8 cellular contexts compared by ENCODE assay signal in genomic region chr12:48681416-48681737, GRCh38. TPM values are rescaled to one million over a fixed set of nuclear protein-coding genes. Genes with fewer than 3 reads are reported as not detected.
DNase-seq lines count a peak whose midpoint lies in the region; ATAC-seq, FAIRE-seq and TF ChIP-seq lines count a peak whose summit lies in the region.

No MANE protein-coding gene starts in this region.

- H3K79me2 ChIP-seq in GM12878 (ENCODE audit: control insufficient read depth, insufficient read depth, low read length) (peaks cover 54% of the 10 kb centered on the region), keratinocyte (ENCODE audit: control insufficient read depth, insufficient read depth, low read length) (peaks cover 54% of the 10 kb centered on the region)

- peak overlapping the region; percentile 98 for H3K4me3 ChIP-seq in Jurkat, Clone E6-1 (ENCODE audit: low read length)
- H3K4me3 ChIP-seq in GM12878 (peak overlapping the region; percentile 90), keratinocyte (ENCODE audit: control insufficient read depth in 2 of 3, extremely low read depth in 1 of 3, insufficient read depth in 2 of 3, low read depth in 1 of 3, low read length in 3 of 3) (peak overlapping the region; percentile 67 to 98 (median 85))

- no peaks in the 10 kb centered on the region for H3K9me3 Mint-ChIP-seq in Calu3 (ENCODE audit: low read depth, unreplicated experiment)

- in situ Hi-C loops in GM12878 (cut with MboI) = no loop called here

- peaks cover 5% of the 10 kb centered on the region for H3K4me1 ChIP-seq in GM12878 (ENCODE audit: control insufficient read depth, insufficient read depth, low read length)
- H3K4me1 ChIP-seq in keratinocyte (ENCODE audit: control insufficient read depth, extremely low read depth, insufficient read depth, low read length) = peaks cover 24% of the 10 kb centered on the region

- CTCF ChIA-PET in Calu3 (lab: Charles Lee) = interaction anchor here (1.2 kb wide), 1 partner anchor 10 kb away, joined by 3 read pairs; no protein-coding TSS in a partner anchor
- CTCF ChIA-PET in GM12878 (lab: Yijun Ruan, JAX) = no interaction called here

- peak overlapping the region; percentile 86 for H3K27ac Mint-ChIP-seq in Calu3 (ENCODE audit: unreplicated experiment)

- no peak for TF ChIP-seq EP300 in GM12878 (IDR thresholded peaks at IDR 0.05; ENCODE audit: borderline replicate concordance in 1 of 2, control insufficient read depth in 1 of 2, low read depth in 2 of 2, low read length in 2 of 2)

- H3K4me2 ChIP-seq in GM12878 (ENCODE audit: control insufficient read depth, insufficient read depth) (peak overlapping the region; percentile 69; the same call in 1 of the 2 replicates), keratinocyte (ENCODE audit: control insufficient read depth, extremely low read depth, insufficient read depth, low read depth, low read length) (peak overlapping the region; percentile 96)

- DNase-seq in Calu3 (no peak), GM12878 (ENCODE audit: low read depth, low spot score) (no peak), keratinocyte (ENCODE audit: low read depth, low spot score) (no peak), superior temporal gyrus (ENCODE audit: extremely low spot score) (peak; percentile 29), LoVo (ENCODE audit: low spot score) (no peak), NCI-H1417 treated with DMSO at 0.1 percent for 48 hours (lab: John Stamatoyannopoulos, UW) (no peak)
- peak; percentile 12 for DNase-seq in Jurkat, Clone E6-1 (ENCODE audit: low read depth, low spot score)

- RAD21 ChIA-PET in GM12878 (lab: Charles Lee; ENCODE audit: unreplicated experiment) = no interaction called here

- H3K27ac ChIP-seq in GM12878 (ENCODE audit: control insufficient read depth, insufficient read depth) (peak overlapping the region; percentile 91), keratinocyte (ENCODE audit: control insufficient read depth, insufficient read depth, low read length) (peak overlapping the region; percentile 97)

- dilution Hi-C loops in keratinocyte (cut with MboI; ENCODE audit: extremely low pct_ligation_motif_present, low sequenced_read_pairs) = no loop called here

- H4K20me1 ChIP-seq in GM12878 (ENCODE audit: control insufficient read depth, insufficient read depth) (no peaks in the 10 kb centered on the region), keratinocyte (ENCODE audit: control insufficient read depth, extremely low read depth, insufficient read depth, low read length) (peaks cover 9% of the 10 kb centered on the region)

- H2AFZ ChIP-seq in GM12878 (ENCODE audit: control insufficient read depth, low read depth, low read length) = peak overlapping the region; percentile 92
- peak overlapping the region; percentile 97 for H2AFZ ChIP-seq in keratinocyte (ENCODE audit: control insufficient read depth, low read length)

- H3K36me3 ChIP-seq in GM12878 (ENCODE audit: control insufficient read depth in 2 of 2, insufficient read depth in 2 of 2, low read length in 1 of 2) (peaks cover 0 to 7% of the 10 kb centered on the region in 2 experiments), keratinocyte (ENCODE audit: control insufficient read depth in 2 of 2, extremely low read depth in 1 of 2, insufficient read depth in 2 of 2, low read length in 2 of 2) (peaks cover 14 to 24% of the 10 kb centered on the region in 2 experiments)

- TF ChIP-seq RAD21 in GM12878 (IDR thresholded peaks at IDR 0.05; ENCODE audit: insufficient read depth, low read depth, low read length) = no peak

- H3K4me1 Mint-ChIP-seq in Calu3 (ENCODE audit: low read depth, unreplicated experiment) = peaks cover 14% of the 10 kb centered on the region

- no peaks in the 10 kb centered on the region for H3K27me3 Mint-ChIP-seq in Calu3 (ENCODE audit: unreplicated experiment)

- ATAC-seq in GM12878 (peak; percentile 10), HG03135 (IDR thresholded peaks at IDR 0.05; ENCODE audit: unreplicated experiment) (no peak)

- H3K27me3 ChIP-seq in GM12878 (replicated peaks in 1 of 2; ENCODE audit: control insufficient read depth in 2 of 2, insufficient read depth in 2 of 2, low read length in 1 of 2) = no peaks in the 10 kb centered on the region
- H3K27me3 ChIP-seq in keratinocyte (ENCODE audit: control insufficient read depth, extremely low read depth, insufficient read depth, low read length) = no peaks in the 10 kb centered on the region

- peak overlapping the region; percentile 88 for H3K4me3 Mint-ChIP-seq in Calu3 (ENCODE audit: low read depth, unreplicated experiment)

- intact Hi-C loops in Calu3 (cut with micrococcal nuclease; ENCODE audit: unreplicated experiment) (no loop called here), GM12878 (cut with micrococcal nuclease; ENCODE audit: unreplicated experiment) (no loop called here)

- no peak for TF ChIP-seq POLR2A in GM12878 (IDR thresholded peaks at IDR 0.05; ENCODE audit: low read depth, low read length)

- peaks cover 30% of the 10 kb centered on the region for H3K36me3 Mint-ChIP-seq in Calu3 (ENCODE audit: insufficient read depth, unreplicated experiment)

- FAIRE-seq in GM12878 (lab: Jason Lieb, UNC) = no peak
- no peak for FAIRE-seq in keratinocyte (lab: Jason Lieb, UNC)

- H3K9me3 ChIP-seq in GM12878 (replicated peaks; ENCODE audit: control insufficient read depth, insufficient read depth, low read length) = no peaks in the 10 kb centered on the region
- H3K9me3 ChIP-seq in keratinocyte (ENCODE audit: control insufficient read depth, low read depth, low read length) = no peaks in the 10 kb centered on the region

- BruUV-seq in Calu3 (replicated peaks; lab: Mats Ljungman, UMichigan) = no TSS peak
- BruUV-seq in GM12878 (replicated peaks; lab: Mats Ljungman, UMichigan) = TSS peak; percentile 57

- SMC1A ChIA-PET in GM12878 (lab: Charles Lee; ENCODE audit: uncharacterized antibody, unreplicated experiment) = interaction anchor here (1.2 to 2.5 kb wide), 3 partner anchors 11 to 114 kb away, joined by 3 to 10 read pairs (median 4); no protein-coding TSS in a partner anchor

- H3K9ac ChIP-seq in GM12878 (ENCODE audit: control insufficient read depth, insufficient read depth, low read length) (peak overlapping the region; percentile 94), keratinocyte (ENCODE audit: control insufficient read depth, extremely low read depth, insufficient read depth, low read length) (peak overlapping the region; percentile 99)

- WGBS in GM12878 (ENCODE audit: insufficient coverage, insufficient replicate concordance, low lambda C conversion rate, missing lambda C conversion rate) = 0% methylated on average over 13 of the region's 13 CpGs

- H3K9me1 ChIP-seq in keratinocyte (ENCODE audit: control insufficient read depth, extremely low read depth, insufficient read depth, low read length) = peaks cover 2% of the 10 kb centered on the region

- TF ChIP-seq CTCF in Calu3 (IDR thresholded peaks at IDR 0.05; ENCODE audit: unreplicated experiment) (no peak), GM12878 (IDR thresholded peaks at IDR 0.05 in 2 of 3, conservative IDR thresholded peaks at IDR 0.05 in 1 of 3; ENCODE audit: control insufficient read depth in 2 of 3, extremely low read depth in 1 of 3, insufficient read depth in 1 of 3, low read depth in 3 of 3, low read length in 3 of 3) (no peak), keratinocyte (optimal IDR thresholded peaks at IDR 0.05 in 1 of 3, IDR thresholded peaks at IDR 0.05 in 1 of 3, conservative IDR thresholded peaks at IDR 0.05 in 1 of 3; ENCODE audit: extremely low read depth in 1 of 3, insufficient read depth in 2 of 3, low read length in 3 of 3) (no peak)

- POLR2A ChIA-PET in GM12878 (lab: Charles Lee) = interaction anchor here (0.8 to 1.8 kb wide), 4 partner anchors 10 to 718 kb away, joined by 3 to 11 read pairs (median 4); partner anchors contain the start of gene TMEM106C

RNA-seq across cellular contexts. Expression of gene KANSL2, which starts 0.7 kb away (rescaled TPM):
- total RNA-seq in Calu3 (2022) = 23.3 and 26.2 TPM in 2 replicates
- polyA plus RNA-seq in Jurkat, Clone E6-1 (2012; ENCODE audit: insufficient read depth, insufficient read length) = 46.8 TPM
- 129 and 134 TPM in 2 replicates for total RNA-seq in GM12878 (2013; cell fraction: nucleolus; rRNA removed)
- 43.0 and 46.7 TPM in 2 replicates for total RNA-seq in GM12878 (2014; rRNA removed)
- total RNA-seq in GM12878 (2014; rRNA removed; fragmentation: Illumina TruSeq; extraction: Trizol) = 38.7 and 39.8 TPM in 2 replicates
- 28.1 and 28.6 TPM in 2 replicates for total RNA-seq in GM12878 (2021)
- 42.7 TPM for polyA plus RNA-seq in GM12878 (2011; ENCODE audit: low read depth)
- polyA plus RNA-seq in GM12878 (2011; rRNA removed) = 52.9 and 54.3 TPM in 2 replicates
- polyA plus RNA-seq in GM12878 (2011; cell fraction: cytosol; rRNA removed) = 50.8 and 56.2 TPM in 2 replicates
- polyA plus RNA-seq in GM12878 (2011; cell fraction: nucleus; rRNA removed) = 53.0 and 66.8 TPM in 2 replicates
- polyA plus RNA-seq in GM12878 (2012) = 20.8 and 26.6 TPM in 2 replicates
- 33.7 and 35.3 TPM in 2 replicates for polyA plus RNA-seq in GM12878 (2014; fragmentation: Illumina TruSeq; extraction: Trizol)
- polyA plus RNA-seq in GM12878 (2014; fragmentation: Nextera tagmentation; extraction: Ambion mirVana) = 10 to 100 TPM; 39.0 to 54.8 TPM
- 32.1 and 33.7 TPM in 2 replicates for polyA plus RNA-seq in GM12878 (2014; rRNA removed)
- polyA plus RNA-seq in GM12878 (2016; fragmentation: Nextera tagmentation; extraction: Ambion mirVana) = 10 to 100 TPM; 42.1 to 42.3 TPM
- polyA minus RNA-seq in GM12878 (2011; rRNA and poly(A)+ RNA removed) = 72.3 and 73.2 TPM in 2 replicates
- 19.9 and 30.7 TPM in 2 replicates for polyA minus RNA-seq in GM12878 (2011; cell fraction: cytosol; rRNA and poly(A)+ RNA removed)
- 72.9 and 105 TPM in 2 replicates for polyA minus RNA-seq in GM12878 (2011; cell fraction: nucleus; rRNA and poly(A)+ RNA removed)
- 36.1 to 42.8 TPM (median 37.8 TPM) in 3 replicates for polyA plus RNA-seq in keratinocyte
- polyA plus RNA-seq in keratinocyte (2011; ENCODE audit: low read depth) = 18.7 TPM
- polyA plus RNA-seq in keratinocyte (2011; cell fraction: cytosol; rRNA removed) = 25.9 and 33.5 TPM in 2 replicates
- polyA plus RNA-seq in keratinocyte (2011; cell fraction: nucleus; rRNA removed) = 66.0 and 78.3 TPM in 2 replicates
- polyA plus RNA-seq in keratinocyte (2012; ENCODE audit: low replicate concordance) = 23.1 and 26.0 TPM in 2 replicates
- polyA minus RNA-seq in keratinocyte = 32.1 to 46.3 TPM (median 39.7 TPM) in 3 replicates
- 27.8 TPM for polyA minus RNA-seq in keratinocyte (2011; cell fraction: cytosol; rRNA and poly(A)+ RNA removed)
- polyA minus RNA-seq in keratinocyte (2011; cell fraction: nucleus; rRNA and poly(A)+ RNA removed) = 32.3 and 46.6 TPM in 2 replicates

RNA-seq across cellular contexts. Expression of gene CCNT1, which starts 35.1 kb away (rescaled TPM):
- total RNA-seq in Calu3 (2022) (34.7 and 36.0 TPM in 2 replicates), GM12878 (2014; rRNA removed) (22.8 and 25.1 TPM in 2 replicates), GM12878 (2014; rRNA removed; fragmentation: Illumina TruSeq; extraction: Trizol) (28.8 and 29.1 TPM in 2 replicates), GM12878 (2021) (36.2 and 37.3 TPM in 2 replicates)
- 20.1 TPM for polyA plus RNA-seq in Jurkat, Clone E6-1 (2012; ENCODE audit: insufficient read depth, insufficient read length)
- total RNA-seq in GM12878 (2013; cell fraction: nucleolus; rRNA removed) = 79.2 and 93.9 TPM in 2 replicates
- 11.4 TPM for polyA plus RNA-seq in GM12878 (2011; ENCODE audit: low read depth)
- polyA plus RNA-seq in GM12878 (2011; rRNA removed) (29.1 and 34.2 TPM in 2 replicates), GM12878 (2014; fragmentation: Illumina TruSeq; extraction: Trizol) (23.5 and 26.5 TPM in 2 replicates), GM12878 (2014; fragmentation: Nextera tagmentation; extraction: Ambion mirVana) (1 to 10 TPM; 6.3 to 6.5 TPM), GM12878 (2014; rRNA removed) (13.3 and 17.3 TPM in 2 replicates), GM12878 (2016; fragmentation: Nextera tagmentation; extraction: Ambion mirVana) (10 to 100 TPM in 1 of 2 experiments, 1 to 10 TPM in 1; 9.4 to 10.7 TPM), keratinocyte (20.4 to 23.4 TPM (median 22.5 TPM) in 3 replicates)
- polyA plus RNA-seq in GM12878 (2011; cell fraction: cytosol; rRNA removed) = 16.2 and 19.7 TPM in 2 replicates
- 28.7 and 30.4 TPM in 2 replicates for polyA plus RNA-seq in GM12878 (2011; cell fraction: nucleus; rRNA removed)
- polyA plus RNA-seq in GM12878 (2012) = 12.2 and 14.3 TPM in 2 replicates
- 93.7 and 161 TPM in 2 replicates for polyA minus RNA-seq in GM12878 (2011; rRNA and poly(A)+ RNA removed)
- polyA minus RNA-seq in GM12878 (2011; cell fraction: cytosol; rRNA and poly(A)+ RNA removed) = 21.2 and 23.1 TPM in 2 replicates
- 29.5 and 29.8 TPM in 2 replicates for polyA minus RNA-seq in GM12878 (2011; cell fraction: nucleus; rRNA and poly(A)+ RNA removed)
- 19.1 TPM for polyA plus RNA-seq in keratinocyte (2011; ENCODE audit: low read depth)
- 4.5 and 11.8 TPM in 2 replicates for polyA plus RNA-seq in keratinocyte (2011; cell fraction: cytosol; rRNA removed)
- polyA plus RNA-seq in keratinocyte (2011; cell fraction: nucleus; rRNA removed) = 29.5 and 38.2 TPM in 2 replicates
- polyA plus RNA-seq in keratinocyte (2012; ENCODE audit: low replicate concordance) = 9.9 and 11.4 TPM in 2 replicates
- 8.4 to 112 TPM (median 107 TPM) in 3 replicates for polyA minus RNA-seq in keratinocyte
- 14.4 TPM for polyA minus RNA-seq in keratinocyte (2011; cell fraction: cytosol; rRNA and poly(A)+ RNA removed)
- polyA minus RNA-seq in keratinocyte (2011; cell fraction: nucleus; rRNA and poly(A)+ RNA removed) = 32.2 and 69.1 TPM in 2 replicates

Comparison
In these comparisons a context has a peak if more than half of its experiments do, and no peak if none do; other contexts are left out.
1. DNase-seq: peak in Jurkat, Clone E6-1 (single experiment) and superior temporal gyrus (single experiment); none in Calu3 (single experiment), GM12878 (single experiment), keratinocyte (single experiment), LoVo (single experiment) and NCI-H1417 treated with DMSO at 0.1 percent for 48 hours (single experiment).
2. Peak in every context shown above with its lines, with median percentiles within 50 percentile points of each other: H3K4me3 ChIP-seq.